Comparison of ENCODE assay signal across 8 cellular contexts in the genomic region with DNA sequence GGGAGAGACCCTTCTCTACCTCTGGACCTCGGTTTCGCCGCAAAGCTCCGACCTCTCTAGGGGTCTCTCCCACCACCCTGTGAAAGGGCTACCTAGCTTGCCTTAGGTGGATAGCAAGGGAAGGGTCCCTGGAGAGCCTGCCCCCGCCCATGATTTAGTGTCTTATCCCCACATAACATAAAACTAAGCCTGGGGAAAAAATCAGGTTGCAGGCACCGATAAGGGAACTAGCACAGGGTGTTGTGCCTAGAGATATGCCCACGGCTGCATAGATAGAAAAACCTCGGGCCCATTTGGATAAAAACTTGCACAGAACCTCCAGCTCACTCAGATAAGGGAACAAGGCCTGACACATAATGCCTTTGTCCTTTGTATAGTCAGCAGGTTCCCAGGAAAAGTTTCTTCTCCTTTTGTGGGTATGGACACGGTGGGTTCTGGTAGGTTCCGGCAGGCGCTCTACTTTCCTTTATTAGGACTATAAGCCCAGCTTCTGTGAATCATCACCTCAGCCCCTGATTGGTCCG. TPM values are rescaled to one million over a fixed set of nuclear protein-coding genes. Genes with fewer than 3 reads are reported as not detected.
DNase-seq lines count a peak whose midpoint lies in the region; ATAC-seq and TF ChIP-seq lines count a peak whose summit lies in the region.

No MANE protein-coding gene starts in this region.

- peak overlapping the region; percentile 70 for H3K4me2 ChIP-seq in hepatocyte

- peaks cover 13% of the 10 kb centered on the region for H3K79me2 ChIP-seq in hepatocyte

- peak; percentile 1 for ATAC-seq in GM21515 (IDR thresholded peaks at IDR 0.05; ENCODE audit: unreplicated experiment)
- no peak for ATAC-seq in activated CD4-positive, CD25-positive, alpha-beta regulatory T cell treated with anti-CD3 and anti-CD28 coated beads, Interleukin-2, amount 50 U/mL, for 24 hours

- peak overlapping the region; percentile 31 for H2AFZ ChIP-seq in hepatocyte

- 40% methylated on average over 12 of the region's 12 CpGs for WGBS in hepatocyte (ENCODE audit: low lambda C conversion rate, missing lambda C conversion rate)

- H3K27me3 ChIP-seq in SJSA1 (replicated peaks) (no peaks in the 10 kb centered on the region), hepatocyte (no peaks in the 10 kb centered on the region), skeletal muscle tissue (ENCODE audit: control insufficient read depth in 3 of 3, insufficient read depth in 3 of 3, low read length in 3 of 3) (no peaks in the 10 kb centered on the region)

- no peak for TF ChIP-seq CTCF in hepatocyte (IDR thresholded peaks at IDR 0.05; ENCODE audit: poor library complexity)
- no peak for TF ChIP-seq CTCF in GM10266 (IDR thresholded peaks at IDR 0.05; ENCODE audit: control insufficient read depth, insufficient read depth, low read depth, missing control alignments)

- H3K9me2 ChIP-seq in hepatocyte (replicated peaks; ENCODE audit: insufficient read depth): no peaks in the 10 kb centered on the region

- H4K20me1 ChIP-seq in hepatocyte (ENCODE audit: insufficient read depth, poor library complexity, severe bottlenecking): no peaks in the 10 kb centered on the region

- H3K27ac ChIP-seq in SJSA1 (peak overlapping the region; percentile 96), hepatocyte (peak overlapping the region; percentile 90), skeletal muscle tissue (ENCODE audit: low read depth, low read length) (peak overlapping the region; percentile 98)

- H3K4me1 ChIP-seq in SJSA1 (replicated peaks) (peaks cover 12% of the 10 kb centered on the region), hepatocyte (ENCODE audit: insufficient read depth) (peaks cover 7% of the 10 kb centered on the region), skeletal muscle tissue (ENCODE audit: control insufficient read depth in 3 of 3, insufficient read depth in 3 of 3, low read length in 3 of 3) (peaks cover 4 to 11% (median 8%) of the 10 kb centered on the region in 3 donors)

- H3K9ac ChIP-seq in skeletal muscle tissue (ENCODE audit: low read depth in 1 of 3, low read length in 3 of 3): peak overlapping the region; percentile 92 to 96 (median 96)

- H3K4me3 ChIP-seq in SJSA1 (peak overlapping the region; percentile 50), hepatocyte (peak overlapping the region; percentile 10), skeletal muscle tissue (ENCODE audit: low read length in 3 of 3) (peak overlapping the region; percentile 90 to 94 (median 93))

- H3K9me3 ChIP-seq in SJSA1 (replicated peaks) (no peaks in the 10 kb centered on the region), hepatocyte (ENCODE audit: low read depth) (no peaks in the 10 kb centered on the region), skeletal muscle tissue (ENCODE audit: control insufficient read depth in 3 of 3, low read length in 3 of 3) (no peaks in the 10 kb centered on the region)

- H3K36me3 ChIP-seq in SJSA1: no peaks in the 10 kb centered on the region
- H3K36me3 ChIP-seq in hepatocyte (replicated peaks; ENCODE audit: insufficient read depth, low read depth): no peaks in the 10 kb centered on the region
- peaks cover 0 to 9% (median 0%) of the 10 kb centered on the region in 3 donors for H3K36me3 ChIP-seq in skeletal muscle tissue (ENCODE audit: control insufficient read depth in 3 of 3, insufficient read depth in 3 of 3, low read length in 3 of 3)

- DNase-seq in SJSA1 (ENCODE audit: low read depth in 1 of 2, low spot score in 2 of 2) (no peak), hepatocyte (ENCODE audit: low spot score) (no peak), GM10266 (ENCODE audit: extremely low spot score) (no peak), germinal center (ENCODE audit: low spot score) (no peak)
- DNase-seq in activated CD4-positive, alpha-beta T cell treated with anti-CD3 and anti-CD28 coated beads for 48 hours: no peak

RNA-seq across cellular contexts. Expression of a gene that starts 0.8 kb away (rescaled TPM):
- total RNA-seq in SJSA1 (2014; rRNA removed; shearing (Covaris generic)): 17.9 and 67.4 TPM in 2 replicates
- total RNA-seq in hepatocyte (2.6 and 4.6 TPM in 2 replicates), skeletal muscle tissue (12.5 TPM)
- 1.8 and 3.4 TPM in 2 replicates for polyA plus RNA-seq in hepatocyte

RNA-seq across cellular contexts. Expression of a gene that starts 14.6 kb away (rescaled TPM):
- 5.9 and 6.9 TPM in 2 replicates for total RNA-seq in SJSA1 (2014; rRNA removed; shearing (Covaris generic))
- total RNA-seq in hepatocyte (6.8 and 7.1 TPM in 2 replicates), skeletal muscle tissue (6.3 TPM)
- polyA plus RNA-seq in hepatocyte: 1.9 and 3.1 TPM in 2 replicates

RNA-seq across cellular contexts. Expression of a gene that starts 53.7 kb away (rescaled TPM):
- 13.4 and 13.5 TPM in 2 replicates for total RNA-seq in SJSA1 (2014; rRNA removed; shearing (Covaris generic))
- 5.1 and 6.2 TPM in 2 replicates for total RNA-seq in hepatocyte
- polyA plus RNA-seq in hepatocyte: 2.5 and 3.1 TPM in 2 replicates
- 4.2 TPM for total RNA-seq in skeletal muscle tissue

Comparison
In these comparisons a context has a peak if more than half of its experiments do, and no peak if none do; other contexts are left out.
1. H3K4me3 ChIP-seq: peak in every context shown above with its lines; median percentile 93 in skeletal muscle tissue; 50 in SJSA1; 10 in hepatocyte.